18 cellular contexts compared by ENCODE assay signal in genomic region chr1:155038602-155039307, GRCh38. TPM values are rescaled to one million over a fixed set of nuclear protein-coding genes. Genes with fewer than 3 reads are reported as not detected.
DNase-seq lines count a peak whose midpoint lies in the region; ATAC-seq, FAIRE-seq and TF ChIP-seq lines count a peak whose summit lies in the region.
"Had no signal": no experiment of that assay in that cellular context is flagged by ENCODE, and none has a peak within 500 bp of the region (broad histone marks: within the 10 kb centered on the region; RNA-seq: fewer than 3 reads in every experiment).

No MANE protein-coding gene starts in this region.

- intact Hi-C loops in heart left ventricle (cut with DNase I) = no loop called here
- intact Hi-C loops in cardiac septum (cut with DNase I) = no loop called here
- intact Hi-C loops in K562 (cut with micrococcal nuclease) = no loop called here

- no peak overlapping the region for H3K4me2 ChIP-seq in K562 (ENCODE audit: insufficient read depth, low read length)
- no peak overlapping the region for H3K4me2 ChIP-seq in Karpas-422 (ENCODE audit: low read depth, low read length, poor library complexity, severe bottlenecking)
- H3K4me2 ChIP-seq: SK-N-SH had no signal

- no peak overlapping the region for H3K4me3 Mint-ChIP-seq in type B pancreatic cell
- H3K4me3 Mint-ChIP-seq: activated CD4-positive, alpha-beta T cell treated with anti-CD3 and anti-CD28 coated beads for 36 hours; mesothelial cell of epicardium had no signal

- in situ Hi-C loops in K562 (cut with MboI) = no loop called here

- POLR2A ChIA-PET in K562 (lab: Yijun Ruan, JAX) = interaction anchor here (0.6 kb wide), 2 partner anchors 15 to 688 kb away, joined by 3 read pairs; no protein-coding TSS in a partner anchor

- no peaks in the 10 kb centered on the region for H3K4me1 Mint-ChIP-seq in type B pancreatic cell (ENCODE audit: unreplicated experiment)
- H3K4me1 Mint-ChIP-seq: activated CD4-positive, alpha-beta T cell treated with anti-CD3 and anti-CD28 coated beads for 36 hours; mesothelial cell of epicardium had no signal

- H3K27ac ChIP-seq in heart left ventricle (no peak overlapping the region), K562 (ENCODE audit: extremely low read depth, low read depth, low read length) (no peak overlapping the region), Karpas-422 (ENCODE audit: low read length) (no peak overlapping the region)
- H3K27ac ChIP-seq: spleen had no signal

- ATAC-seq in heart left ventricle = peak in 3 of 4 donors; percentile 29 to 36 (median 30)
- peak; percentile 59 for ATAC-seq in K562
- no peak for ATAC-seq in HG02884 (IDR thresholded peaks at IDR 0.05; ENCODE audit: unreplicated experiment)
- ATAC-seq: activated CD4-positive, alpha-beta T cell treated with anti-CD3 and anti-CD28 coated beads for 36 hours had no signal

- H3K27me3 ChIP-seq in heart left ventricle (no peaks in the 10 kb centered on the region), K562 (ENCODE audit: control insufficient read depth in 2 of 2, insufficient read depth in 2 of 2, low read length in 2 of 2) (peaks cover 0 to 15% of the 10 kb centered on the region in 2 experiments; a peak in 3 of 5 replicates), Karpas-422 (ENCODE audit: low read length) (no peaks in the 10 kb centered on the region)

- FAIRE-seq in K562 (lab: Jason Lieb, UNC) = peak; percentile 11

- H3K9me1 ChIP-seq in K562 (ENCODE audit: control insufficient read depth, insufficient read depth, low read length) = no peaks in the 10 kb centered on the region

- DNase-seq in heart left ventricle (no peak), cardiac septum (ENCODE audit: low spot score) (no peak), K562 (ENCODE audit: extremely low read depth in 1 of 4, low spot score in 3 of 4) (peak in 1 of 4 experiments; percentile 26), kidney tubule cell (ENCODE audit: low spot score) (peak; percentile 75), type B pancreatic cell (ENCODE audit: extremely low spot score, unreplicated experiment) (no peak), inferior parietal cortex (ENCODE audit: extremely low spot score) (no peak), Karpas-422 (no peak)
- DNase-seq: ACHN; activated CD4-positive, alpha-beta T cell treated with anti-CD3 and anti-CD28 coated beads for 36 hours; cerebellar nuclear complex; GF-D8; head of caudate nucleus; KBM-7; NCI-H345; SK-N-SH; spleen had no signal

- H4K20me1 ChIP-seq in K562 (replicated peaks; ENCODE audit: control insufficient read depth, insufficient read depth, low read length) (no peaks in the 10 kb centered on the region), Karpas-422 (ENCODE audit: insufficient read depth, low read depth, low read length) (no peaks in the 10 kb centered on the region)

- H3K9ac ChIP-seq in K562 (ENCODE audit: insufficient read depth in 1 of 2, low read depth in 2 of 2, low read length in 2 of 2) (peak overlapping the region in 1 of 2 experiments; percentile 64; a peak in 2 of 4 replicates), Karpas-422 (ENCODE audit: low read length) (no peak overlapping the region)
- H3K9ac ChIP-seq: SK-N-SH had no signal

- TF ChIP-seq POLR2A in heart left ventricle (IDR thresholded peaks at IDR 0.05) (no peak), K562 (conservative IDR thresholded peaks at IDR 0.05) (no peak)

- WGBS in heart left ventricle, 4 donors = 52 to 67% (median 55%) methylated on average over 8 of the region's 8 CpGs
- WGBS in K562 (ENCODE audit: insufficient coverage, low coverage, missing lambda C conversion rate) = 20% methylated on average over 8 of the region's 8 CpGs

- no peaks in the 10 kb centered on the region for H3K9me3 ChIP-seq in heart left ventricle
- no peaks in the 10 kb centered on the region for H3K9me3 ChIP-seq in K562 (replicated peaks; ENCODE audit: control insufficient read depth, insufficient read depth, low read depth, low read length)
- no peaks in the 10 kb centered on the region for H3K9me3 ChIP-seq in Karpas-422 (ENCODE audit: low read length)
- H3K9me3 ChIP-seq: SK-N-SH, spleen had no signal

- no peaks in the 10 kb centered on the region for H3K9me3 Mint-ChIP-seq in type B pancreatic cell
- H3K9me3 Mint-ChIP-seq: mesothelial cell of epicardium had no signal

- TF ChIP-seq EP300 in K562 (IDR thresholded peaks at IDR 0.05; ENCODE audit: low read length) = no peak

- H2AFZ ChIP-seq in K562 (ENCODE audit: low read depth, low read length) (peak overlapping the region; percentile 56; the same call in 1 of the 2 replicates), Karpas-422 (ENCODE audit: low read length) (no peak overlapping the region)

- H3K36me3 ChIP-seq in heart left ventricle (no peaks in the 10 kb centered on the region), K562 (ENCODE audit: control insufficient read depth, insufficient read depth, low read length) (no peaks in the 10 kb centered on the region), Karpas-422 (ENCODE audit: insufficient read depth, low read length) (no peaks in the 10 kb centered on the region)
- H3K36me3 ChIP-seq: spleen had no signal

- no peak for TF ChIP-seq CTCF in heart left ventricle (IDR thresholded peaks at IDR 0.05)
- TF ChIP-seq CTCF in K562 (IDR thresholded peaks at IDR 0.05 in 2 of 3, conservative IDR thresholded peaks at IDR 0.05 in 1 of 3; ENCODE audit: insufficient read depth in 2 of 3, low read depth in 1 of 3, low read length in 3 of 3) = no peak
- no peak for TF ChIP-seq CTCF in type B pancreatic cell (conservative IDR thresholded peaks at IDR 0.05)

- CTCF ChIA-PET in K562 (lab: Yijun Ruan, JAX; ENCODE audit: low intra/inter-chr PET ratio) = no interaction called here

- no peaks in the 10 kb centered on the region for H3K9me2 ChIP-seq in Karpas-422 (replicated peaks; ENCODE audit: insufficient read depth, low read length)
- H3K9me2 ChIP-seq: SK-N-SH had no signal

- H3K4me1 ChIP-seq in heart left ventricle (peaks cover 0 to 29% (median 0%) of the 10 kb centered on the region in 12 donors), K562 (replicated peaks in 1 of 2; ENCODE audit: control insufficient read depth in 2 of 2, insufficient read depth in 2 of 2, low read length in 2 of 2) (peaks cover 3 to 9% of the 10 kb centered on the region in 2 experiments; a peak in 2 of 5 replicates), Karpas-422 (ENCODE audit: low read length) (no peaks in the 10 kb centered on the region)

- BruUV-seq in K562 (replicated peaks; lab: Mats Ljungman, UMichigan) = no TSS peak

- peaks cover 7% of the 10 kb centered on the region for H3K27me3 Mint-ChIP-seq in type B pancreatic cell
- H3K27me3 Mint-ChIP-seq: activated CD4-positive, alpha-beta T cell treated with anti-CD3 and anti-CD28 coated beads for 36 hours had no signal

- H3K36me3 Mint-ChIP-seq in type B pancreatic cell = no peaks in the 10 kb centered on the region
- H3K36me3 Mint-ChIP-seq: mesothelial cell of epicardium had no signal

- H3K79me2 ChIP-seq in K562 (ENCODE audit: control insufficient read depth, insufficient read depth, low read length) = no peaks in the 10 kb centered on the region
- H3K79me2 ChIP-seq in Karpas-422 (ENCODE audit: low read length) = no peaks in the 10 kb centered on the region

- no peak overlapping the region for H3K4me3 ChIP-seq in heart left ventricle
- no peak overlapping the region for H3K4me3 ChIP-seq in K562
- no peak overlapping the region for H3K4me3 ChIP-seq in Karpas-422 (ENCODE audit: low read length)
- H3K4me3 ChIP-seq: spleen had no signal

- H3K27ac Mint-ChIP-seq in type B pancreatic cell = peak overlapping the region; percentile 44
- H3K27ac Mint-ChIP-seq: activated CD4-positive, alpha-beta T cell treated with anti-CD3 and anti-CD28 coated beads for 36 hours; mesothelial cell of epicardium had no signal

- TF ChIP-seq RAD21 in K562 (CRISPR knock-in tag; conservative IDR thresholded peaks at IDR 0.05 in 1 of 2, IDR thresholded peaks at IDR 0.05 in 1 of 2) = no peak

RNA-seq across cellular contexts. Expression of gene DCST1, which starts 5.1 kb away (rescaled TPM):
- total RNA-seq in heart left ventricle = not detected
- polyA plus RNA-seq in heart left ventricle = not detected
- not detected for total RNA-seq in cardiac septum
- not detected in 2 replicates for total RNA-seq in K562 (2011; cell fraction: chromatin; rRNA removed; ENCODE audit: low replicate concordance)
- total RNA-seq in K562 (2011; cell fraction: nucleolus; rRNA removed) = not detected in 2 replicates
- total RNA-seq in K562 (2011; cell fraction: nucleoplasm; rRNA removed) = not detected in 2 replicates
- not detected in 2 replicates for total RNA-seq in K562 (2014; rRNA removed)
- not detected in 2 replicates for total RNA-seq in K562 (2014; rRNA removed; fragmentation: Illumina TruSeq; extraction: Trizol)
- not detected in 2 replicates for total RNA-seq in K562 (2015; rRNA removed; fragmentation: Illumina TruSeq; extraction: Trizol)
- total RNA-seq in K562 (2021) = not detected in 2 replicates
- polyA plus RNA-seq in K562 (2011; rRNA removed) = not detected in 2 replicates
- polyA plus RNA-seq in K562 (2011; cell fraction: cytosol; rRNA removed) = not detected in 2 replicates
- polyA plus RNA-seq in K562 (2011; cell fraction: nucleus; rRNA removed) = 0.08 and 0.10 TPM in 2 replicates
- 0.15 TPM in 1 of 2 replicates, not detected in the other for polyA plus RNA-seq in K562 (2012)
- polyA plus RNA-seq in K562 (2014; fragmentation: Illumina TruSeq; extraction: Trizol) = not detected in 2 replicates
- polyA plus RNA-seq in K562 (2014; fragmentation: Nextera tagmentation; extraction: Ambion mirVana) = not detected
- not detected in 2 replicates for polyA plus RNA-seq in K562 (2014; rRNA removed)
- not detected in 2 replicates for polyA minus RNA-seq in K562 (2011; rRNA and poly(A)+ RNA removed)
- polyA minus RNA-seq in K562 (2011; cell fraction: cytosol; rRNA and poly(A)+ RNA removed) = not detected in 2 replicates
- polyA minus RNA-seq in K562 (2011; cell fraction: nucleus; rRNA and poly(A)+ RNA removed) = not detected in 2 replicates
- total RNA-seq in type B pancreatic cell (ENCODE audit: low replicate concordance) = not detected in 2 replicates
- not detected in 2 replicates for total RNA-seq in Karpas-422 (2014; rRNA removed; shearing (Covaris generic); ENCODE audit: low replicate concordance)
- total RNA-seq: activated CD4-positive, alpha-beta T cell treated with anti-CD3 and anti-CD28 coated beads for 36 hours; spleen had no signal
- polyA plus RNA-seq: SK-N-SH, spleen had no signal

RNA-seq across cellular contexts. Expression of gene DCST2, which starts 5.2 kb away (rescaled TPM):
- under 1 TPM in 8 of 9 donors, not detected in 1; 0.14 to 0.62 (median 0.35) TPM for total RNA-seq in heart left ventricle
- under 1 TPM; 0.17 to 0.65 TPM for polyA plus RNA-seq in heart left ventricle
- total RNA-seq in cardiac septum = 0.51 TPM
- total RNA-seq in K562 (2011; cell fraction: chromatin; rRNA removed; ENCODE audit: low replicate concordance) = 1.1 and 2.4 TPM in 2 replicates
- total RNA-seq in K562 (2011; cell fraction: nucleolus; rRNA removed) = 1.3 and 1.7 TPM in 2 replicates
- total RNA-seq in K562 (2011; cell fraction: nucleoplasm; rRNA removed) = 0.99 and 1.3 TPM in 2 replicates
- 0.12 TPM in 1 of 2 replicates, not detected in the other for total RNA-seq in K562 (2014; rRNA removed)
- 0.11 TPM in 1 of 2 replicates, not detected in the other for total RNA-seq in K562 (2014; rRNA removed; fragmentation: Illumina TruSeq; extraction: Trizol)
- 0.11 TPM in 1 of 2 replicates, not detected in the other for total RNA-seq in K562 (2015; rRNA removed; fragmentation: Illumina TruSeq; extraction: Trizol)
- total RNA-seq in K562 (2021) = 0.09 and 0.40 TPM in 2 replicates
- polyA plus RNA-seq in K562 (2011; rRNA removed) = 0.49 and 1.1 TPM in 2 replicates
- polyA plus RNA-seq in K562 (2011; cell fraction: cytosol; rRNA removed) = 0.30 and 0.40 TPM in 2 replicates
- polyA plus RNA-seq in K562 (2011; cell fraction: nucleus; rRNA removed) = 9.0 and 9.2 TPM in 2 replicates
- polyA plus RNA-seq in K562 (2012) = 0.36 and 2.9 TPM in 2 replicates
- 0.10 TPM in 1 of 2 replicates, not detected in the other for polyA plus RNA-seq in K562 (2014; fragmentation: Illumina TruSeq; extraction: Trizol)
- polyA plus RNA-seq in K562 (2014; fragmentation: Nextera tagmentation; extraction: Ambion mirVana) = not detected
- polyA plus RNA-seq in K562 (2014; rRNA removed) = 0.22 and 0.37 TPM in 2 replicates
- polyA minus RNA-seq in K562 (2011; rRNA and poly(A)+ RNA removed) = 0.24 and 0.25 TPM in 2 replicates
- polyA minus RNA-seq in K562 (2011; cell fraction: cytosol; rRNA and poly(A)+ RNA removed) = not detected in 2 replicates
- polyA minus RNA-seq in K562 (2011; cell fraction: nucleus; rRNA and poly(A)+ RNA removed) = 0.33 and 0.40 TPM in 2 replicates
- 1.6 and 2.4 TPM in 2 replicates for total RNA-seq in type B pancreatic cell (ENCODE audit: low replicate concordance)
- total RNA-seq in Karpas-422 (2014; rRNA removed; shearing (Covaris generic); ENCODE audit: low replicate concordance) = 1.3 and 3.5 TPM in 2 replicates

RNA-seq across cellular contexts. Expression of gene ADAM15, which starts 12.4 kb away (rescaled TPM):
- total RNA-seq in heart left ventricle (100 to 1,000 TPM in 3 of 9 donors, 10 to 100 TPM in 6; 55.8 to 199 (median 67.5) TPM), cardiac septum (69.9 TPM), K562 (2014; rRNA removed) (35.9 and 61.0 TPM in 2 replicates), K562 (2014; rRNA removed; fragmentation: Illumina TruSeq; extraction: Trizol) (10.1 and 15.2 TPM in 2 replicates), K562 (2015; rRNA removed; fragmentation: Illumina TruSeq; extraction: Trizol) (34.3 and 35.4 TPM in 2 replicates), K562 (2021) (67.8 and 72.3 TPM in 2 replicates), type B pancreatic cell (ENCODE audit: low replicate concordance) (61.9 and 69.0 TPM in 2 replicates)
- polyA plus RNA-seq in heart left ventricle (100 to 1,000 TPM; 112 to 113 TPM), K562 (2011; rRNA removed) (29.8 and 54.7 TPM in 2 replicates), K562 (2014; fragmentation: Illumina TruSeq; extraction: Trizol) (32.8 and 39.7 TPM in 2 replicates), K562 (2014; fragmentation: Nextera tagmentation; extraction: Ambion mirVana) (1 to 10 TPM in 1 of 2 experiments, under 1 TPM in 1; 0.69 to 2.6 TPM), K562 (2014; rRNA removed) (53.2 and 66.2 TPM in 2 replicates)
- 77.6 and 286 TPM in 2 replicates for total RNA-seq in K562 (2011; cell fraction: chromatin; rRNA removed; ENCODE audit: low replicate concordance)
- 230 and 253 TPM in 2 replicates for total RNA-seq in K562 (2011; cell fraction: nucleolus; rRNA removed)
- total RNA-seq in K562 (2011; cell fraction: nucleoplasm; rRNA removed) = 121 and 122 TPM in 2 replicates
- 48.9 and 94.6 TPM in 2 replicates for polyA plus RNA-seq in K562 (2011; cell fraction: cytosol; rRNA removed)
- 188 and 324 TPM in 2 replicates for polyA plus RNA-seq in K562 (2011; cell fraction: nucleus; rRNA removed)
- polyA plus RNA-seq in K562 (2012) = 48.3 and 70.8 TPM in 2 replicates
- 25.0 and 32.3 TPM in 2 replicates for polyA minus RNA-seq in K562 (2011; rRNA and poly(A)+ RNA removed)
- polyA minus RNA-seq in K562 (2011; cell fraction: cytosol; rRNA and poly(A)+ RNA removed) = 58.9 and 76.8 TPM in 2 replicates
- 56.0 and 61.5 TPM in 2 replicates for polyA minus RNA-seq in K562 (2011; cell fraction: nucleus; rRNA and poly(A)+ RNA removed)
- total RNA-seq in Karpas-422 (2014; rRNA removed; shearing (Covaris generic); ENCODE audit: low replicate concordance) = 33.6 and 50.0 TPM in 2 replicates

RNA-seq across cellular contexts. Expression of gene EFNA4, which starts 24.8 kb away (rescaled TPM):
- total RNA-seq in heart left ventricle = 1 to 10 TPM; 1.1 to 3.3 (median 2.2) TPM
- polyA plus RNA-seq in heart left ventricle = 1 to 10 TPM; 2.0 to 4.8 TPM
- total RNA-seq in cardiac septum = 1.9 TPM
- 4.6 and 12.1 TPM in 2 replicates for total RNA-seq in K562 (2011; cell fraction: chromatin; rRNA removed; ENCODE audit: low replicate concordance)
- 12.6 and 17.5 TPM in 2 replicates for total RNA-seq in K562 (2011; cell fraction: nucleolus; rRNA removed)
- 10.9 and 12.2 TPM in 2 replicates for total RNA-seq in K562 (2011; cell fraction: nucleoplasm; rRNA removed)
- 7.4 and 10.6 TPM in 2 replicates for total RNA-seq in K562 (2014; rRNA removed)
- 2.0 and 2.9 TPM in 2 replicates for total RNA-seq in K562 (2014; rRNA removed; fragmentation: Illumina TruSeq; extraction: Trizol)
- total RNA-seq in K562 (2015; rRNA removed; fragmentation: Illumina TruSeq; extraction: Trizol) = 5.7 and 5.9 TPM in 2 replicates
- total RNA-seq in K562 (2021) = 4.7 and 6.1 TPM in 2 replicates
- 6.5 and 10.2 TPM in 2 replicates for polyA plus RNA-seq in K562 (2011; rRNA removed)
- 11.8 and 12.2 TPM in 2 replicates for polyA plus RNA-seq in K562 (2011; cell fraction: cytosol; rRNA removed)
- polyA plus RNA-seq in K562 (2011; cell fraction: nucleus; rRNA removed) = 8.5 and 9.2 TPM in 2 replicates
- polyA plus RNA-seq in K562 (2012) = 6.1 and 6.4 TPM in 2 replicates
- 6.1 and 6.2 TPM in 2 replicates for polyA plus RNA-seq in K562 (2014; fragmentation: Illumina TruSeq; extraction: Trizol)
- under 1 TPM; 0.68 to 0.89 TPM for polyA plus RNA-seq in K562 (2014; fragmentation: Nextera tagmentation; extraction: Ambion mirVana)
- 5.9 and 6.5 TPM in 2 replicates for polyA plus RNA-seq in K562 (2014; rRNA removed)
- polyA minus RNA-seq in K562 (2011; rRNA and poly(A)+ RNA removed) = 2.5 and 5.7 TPM in 2 replicates
- 4.9 and 6.5 TPM in 2 replicates for polyA minus RNA-seq in K562 (2011; cell fraction: cytosol; rRNA and poly(A)+ RNA removed)
- polyA minus RNA-seq in K562 (2011; cell fraction: nucleus; rRNA and poly(A)+ RNA removed) = 2.6 TPM in 2 replicates
- 21.2 and 22.1 TPM in 2 replicates for total RNA-seq in type B pancreatic cell (ENCODE audit: low replicate concordance)
- total RNA-seq in Karpas-422 (2014; rRNA removed; shearing (Covaris generic); ENCODE audit: low replicate concordance) = 10.4 and 14.5 TPM in 2 replicates

RNA-seq across cellular contexts. Expression of gene ZBTB7B, which starts 36.2 kb away (rescaled TPM):
- 10 to 100 TPM; 29.5 to 80.0 (median 46.6) TPM for total RNA-seq in heart left ventricle
- polyA plus RNA-seq in heart left ventricle = 100 to 1,000 TPM in 1 of 2 donors, 10 to 100 TPM in 1; 39.2 to 103 TPM
- 41.9 TPM for total RNA-seq in cardiac septum
- total RNA-seq in K562 (2011; cell fraction: chromatin; rRNA removed; ENCODE audit: low replicate concordance) = 24.5 and 77.3 TPM in 2 replicates
- total RNA-seq in K562 (2011; cell fraction: nucleolus; rRNA removed) = 49.9 and 53.4 TPM in 2 replicates
- total RNA-seq in K562 (2011; cell fraction: nucleoplasm; rRNA removed) = 27.5 and 32.6 TPM in 2 replicates
- 31.3 and 40.6 TPM in 2 replicates for total RNA-seq in K562 (2014; rRNA removed)
- total RNA-seq in K562 (2014; rRNA removed; fragmentation: Illumina TruSeq; extraction: Trizol) = 6.7 and 6.9 TPM in 2 replicates
- 21.9 and 23.3 TPM in 2 replicates for total RNA-seq in K562 (2015; rRNA removed; fragmentation: Illumina TruSeq; extraction: Trizol)
- 46.5 and 48.2 TPM in 2 replicates for total RNA-seq in K562 (2021)
- polyA plus RNA-seq in K562 (2011; rRNA removed) = 15.2 and 22.8 TPM in 2 replicates
- 27.8 and 66.6 TPM in 2 replicates for polyA plus RNA-seq in K562 (2011; cell fraction: cytosol; rRNA removed)
- polyA plus RNA-seq in K562 (2011; cell fraction: nucleus; rRNA removed) = 47.1 and 101 TPM in 2 replicates
- 26.0 and 38.2 TPM in 2 replicates for polyA plus RNA-seq in K562 (2012)
- 13.5 and 25.7 TPM in 2 replicates for polyA plus RNA-seq in K562 (2014; fragmentation: Illumina TruSeq; extraction: Trizol)
- under 1 TPM; 0.04 to 0.08 TPM for polyA plus RNA-seq in K562 (2014; fragmentation: Nextera tagmentation; extraction: Ambion mirVana)
- polyA plus RNA-seq in K562 (2014; rRNA removed) = 23.2 and 28.7 TPM in 2 replicates
- 7.6 and 11.9 TPM in 2 replicates for polyA minus RNA-seq in K562 (2011; rRNA and poly(A)+ RNA removed)
- 23.4 and 28.6 TPM in 2 replicates for polyA minus RNA-seq in K562 (2011; cell fraction: cytosol; rRNA and poly(A)+ RNA removed)
- polyA minus RNA-seq in K562 (2011; cell fraction: nucleus; rRNA and poly(A)+ RNA removed) = 19.5 and 20.4 TPM in 2 replicates
- total RNA-seq in type B pancreatic cell (ENCODE audit: low replicate concordance) = 38.1 and 75.9 TPM in 2 replicates
- total RNA-seq in Karpas-422 (2014; rRNA removed; shearing (Covaris generic); ENCODE audit: low replicate concordance) = 17.1 and 31.0 TPM in 2 replicates
